In genomic region chr2:226063704-226064390, GRCh38 we compare ENCODE assay signal across 1 cellular context.
TF ChIP-seq lines count a peak whose summit lies in the region.

No MANE protein-coding gene starts in this region.

TF ChIP-seq in GM23338, 12 proteins besides CTCF, POLR2A, EP300 and RAD21 (continued from another document):
- TF ChIP-seq ZNF114 (CRISPR knock-in tag; IDR thresholded peaks at IDR 0.05) (no peak), JUNB (IDR thresholded peaks at IDR 0.05; ENCODE audit: unreplicated experiment) (no peak), STAT1 (IDR thresholded peaks at IDR 0.05; ENCODE audit: unreplicated experiment) (no peak)
- TF ChIP-seq, protein P1, sequence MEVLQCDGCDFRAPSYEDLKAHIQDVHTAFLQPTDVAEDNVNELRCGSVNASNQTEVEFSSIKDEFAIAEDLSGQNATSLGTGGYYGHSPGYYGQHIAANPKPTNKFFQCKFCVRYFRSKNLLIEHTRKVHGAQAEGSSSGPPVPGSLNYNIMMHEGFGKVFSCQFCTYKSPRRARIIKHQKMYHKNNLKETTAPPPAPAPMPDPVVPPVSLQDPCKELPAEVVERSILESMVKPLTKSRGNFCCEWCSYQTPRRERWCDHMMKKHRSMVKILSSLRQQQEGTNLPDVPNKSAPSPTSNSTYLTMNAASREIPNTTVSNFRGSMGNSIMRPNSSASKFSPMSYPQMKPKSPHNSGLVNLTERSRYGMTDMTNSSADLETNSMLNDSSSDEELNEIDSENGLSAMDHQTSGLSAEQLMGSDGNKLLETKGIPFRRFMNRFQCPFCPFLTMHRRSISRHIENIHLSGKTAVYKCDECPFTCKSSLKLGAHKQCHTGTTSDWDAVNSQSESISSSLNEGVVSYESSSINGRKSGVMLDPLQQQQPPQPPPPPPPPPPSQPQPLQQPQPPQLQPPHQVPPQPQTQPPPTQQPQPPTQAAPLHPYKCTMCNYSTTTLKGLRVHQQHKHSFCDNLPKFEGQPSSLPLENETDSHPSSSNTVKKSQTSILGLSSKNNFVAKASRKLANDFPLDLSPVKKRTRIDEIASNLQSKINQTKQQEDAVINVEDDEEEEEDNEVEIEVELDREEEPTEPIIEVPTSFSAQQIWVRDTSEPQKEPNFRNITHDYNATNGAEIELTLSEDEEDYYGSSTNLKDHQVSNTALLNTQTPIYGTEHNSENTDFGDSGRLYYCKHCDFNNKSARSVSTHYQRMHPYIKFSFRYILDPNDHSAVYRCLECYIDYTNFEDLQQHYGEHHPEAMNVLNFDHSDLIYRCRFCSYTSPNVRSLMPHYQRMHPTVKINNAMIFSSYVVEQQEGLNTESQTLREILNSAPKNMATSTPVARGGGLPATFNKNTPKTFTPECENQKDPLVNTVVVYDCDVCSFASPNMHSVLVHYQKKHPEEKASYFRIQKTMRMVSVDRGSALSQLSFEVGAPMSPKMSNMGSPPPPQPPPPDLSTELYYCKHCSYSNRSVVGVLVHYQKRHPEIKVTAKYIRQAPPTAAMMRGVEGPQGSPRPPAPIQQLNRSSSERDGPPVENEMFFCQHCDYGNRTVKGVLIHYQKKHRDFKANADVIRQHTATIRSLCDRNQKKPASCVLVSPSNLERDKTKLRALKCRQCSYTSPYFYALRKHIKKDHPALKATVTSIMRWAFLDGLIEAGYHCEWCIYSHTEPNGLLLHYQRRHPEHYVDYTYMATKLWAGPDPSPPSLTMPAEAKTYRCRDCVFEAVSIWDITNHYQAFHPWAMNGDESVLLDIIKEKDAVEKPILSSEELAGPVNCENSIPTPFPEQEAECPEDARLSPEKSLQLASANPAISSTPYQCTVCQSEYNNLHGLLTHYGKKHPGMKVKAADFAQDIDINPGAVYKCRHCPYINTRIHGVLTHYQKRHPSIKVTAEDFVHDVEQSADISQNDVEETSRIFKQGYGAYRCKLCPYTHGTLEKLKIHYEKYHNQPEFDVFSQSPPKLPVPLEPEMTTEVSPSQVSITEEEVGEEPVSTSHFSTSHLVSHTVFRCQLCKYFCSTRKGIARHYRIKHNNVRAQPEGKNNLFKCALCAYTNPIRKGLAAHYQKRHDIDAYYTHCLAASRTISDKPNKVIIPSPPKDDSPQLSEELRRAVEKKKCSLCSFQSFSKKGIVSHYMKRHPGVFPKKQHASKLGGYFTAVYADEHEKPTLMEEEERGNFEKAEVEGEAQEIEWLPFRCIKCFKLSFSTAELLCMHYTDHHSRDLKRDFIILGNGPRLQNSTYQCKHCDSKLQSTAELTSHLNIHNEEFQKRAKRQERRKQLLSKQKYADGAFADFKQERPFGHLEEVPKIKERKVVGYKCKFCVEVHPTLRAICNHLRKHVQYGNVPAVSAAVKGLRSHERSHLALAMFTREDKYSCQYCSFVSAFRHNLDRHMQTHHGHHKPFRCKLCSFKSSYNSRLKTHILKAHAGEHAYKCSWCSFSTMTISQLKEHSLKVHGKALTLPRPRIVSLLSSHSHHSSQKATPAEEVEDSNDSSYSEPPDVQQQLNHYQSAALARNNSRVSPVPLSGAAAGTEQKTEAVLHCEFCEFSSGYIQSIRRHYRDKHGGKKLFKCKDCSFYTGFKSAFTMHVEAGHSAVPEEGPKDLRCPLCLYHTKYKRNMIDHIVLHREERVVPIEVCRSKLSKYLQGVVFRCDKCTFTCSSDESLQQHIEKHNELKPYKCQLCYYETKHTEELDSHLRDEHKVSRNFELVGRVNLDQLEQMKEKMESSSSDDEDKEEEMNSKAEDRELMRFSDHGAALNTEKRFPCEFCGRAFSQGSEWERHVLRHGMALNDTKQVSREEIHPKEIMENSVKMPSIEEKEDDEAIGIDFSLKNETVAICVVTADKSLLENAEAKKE (CRISPR knock-in tag; IDR thresholded peaks at IDR 0.05) = no peak
